8 cellular contexts compared by ENCODE assay signal in genomic region chr4:119025916-119026661, GRCh38.
DNase-seq lines count a peak whose midpoint lies in the region; TF ChIP-seq lines count a peak whose summit lies in the region.

No MANE protein-coding gene starts in this region.

- intact Hi-C loops in activated CD4-positive, alpha-beta memory T cell treated with anti-CD3 and anti-CD28 coated beads for 36 hours (cut with micrococcal nuclease), result no loop called here

- H3F3A ChIP-seq in smooth muscle cell (ENCODE audit: low read depth), result no peaks in the 10 kb centered on the region

- H3K27me3 Mint-ChIP-seq in activated CD4-positive, alpha-beta memory T cell treated with anti-CD3 and anti-CD28 coated beads for 36 hours, result peaks cover 5% of the 10 kb centered on the region

- no peak for TF ChIP-seq CTCF in HL-60 (IDR thresholded peaks at IDR 0.05; ENCODE audit: insufficient read depth, low read length)
- TF ChIP-seq CTCF in hepatocyte (IDR thresholded peaks at IDR 0.05; ENCODE audit: poor library complexity), result no peak
- no peak for TF ChIP-seq CTCF in smooth muscle cell (IDR thresholded peaks at IDR 0.05; ENCODE audit: borderline replicate concordance, insufficient read depth, poor library complexity, severe bottlenecking)

- H3K4me3 ChIP-seq in HL-60 (replicated peaks; ENCODE audit: insufficient read depth, low read length), result 0 out of 2 replicates have a peak overlapping the region, but pooled peaks have one; percentile 14
- H3K4me3 ChIP-seq in hepatocyte, result no peak overlapping the region
- peak overlapping the region; percentile 43 for H3K4me3 ChIP-seq in smooth muscle cell

- no peaks in the 10 kb centered on the region for H3K4me1 Mint-ChIP-seq in activated CD4-positive, alpha-beta memory T cell treated with anti-CD3 and anti-CD28 coated beads for 36 hours (ENCODE audit: low read depth)

- no peak overlapping the region for H2AFZ ChIP-seq in hepatocyte
- peak overlapping the region; percentile 91 for H2AFZ ChIP-seq in smooth muscle cell (ENCODE audit: low read depth)

- no peaks in the 10 kb centered on the region for H3K9me2 ChIP-seq in hepatocyte (replicated peaks; ENCODE audit: insufficient read depth)

- no peaks in the 10 kb centered on the region for H3K9me3 Mint-ChIP-seq in activated CD4-positive, alpha-beta memory T cell treated with anti-CD3 and anti-CD28 coated beads for 36 hours

- WGBS in hepatocyte (ENCODE audit: low lambda C conversion rate, missing lambda C conversion rate), result 53% methylated on average over 4 of the region's 4 CpGs
- WGBS in smooth muscle cell (ENCODE audit: low lambda C conversion rate), result 14% methylated on average over 4 of the region's 4 CpGs

- H3K4me1 ChIP-seq in hepatocyte (ENCODE audit: insufficient read depth) (peaks cover 8% of the 10 kb centered on the region), smooth muscle cell (ENCODE audit: low read depth) (peaks cover 8% of the 10 kb centered on the region)

- H4K20me1 ChIP-seq in hepatocyte (ENCODE audit: insufficient read depth, poor library complexity, severe bottlenecking) (no peaks in the 10 kb centered on the region), smooth muscle cell (ENCODE audit: low read depth) (no peaks in the 10 kb centered on the region)

- peak overlapping the region; percentile 58 for H3K4me2 ChIP-seq in hepatocyte
- H3K4me2 ChIP-seq in smooth muscle cell, result peak overlapping the region; percentile 83

- H3K79me2 ChIP-seq in hepatocyte (no peaks in the 10 kb centered on the region), smooth muscle cell (ENCODE audit: low read depth) (no peaks in the 10 kb centered on the region)

- peak overlapping the region; percentile 93 for H3K9ac ChIP-seq in smooth muscle cell (ENCODE audit: low read depth)

- CTCF ChIA-PET in activated CD4-positive, alpha-beta memory T cell treated with anti-CD3 and anti-CD28 coated beads for 36 hours (lab: Charles Lee), result interaction anchor here (0.7 to 1.5 kb wide), 2 partner anchors 15 to 16 kb away, joined by 3 to 4 read pairs; no protein-coding TSS in a partner anchor

- H3K27ac Mint-ChIP-seq in activated CD4-positive, alpha-beta memory T cell treated with anti-CD3 and anti-CD28 coated beads for 36 hours, result no peak overlapping the region

- H3K27ac ChIP-seq in HL-60 (replicated peaks) (peak overlapping the region; percentile 7), hepatocyte (peak overlapping the region; percentile 91), smooth muscle cell (ENCODE audit: low read depth) (peak overlapping the region; percentile 100)

- H3K27me3 ChIP-seq in HL-60 (ENCODE audit: insufficient read depth, poor library complexity, severe bottlenecking) (no peaks in the 10 kb centered on the region), hepatocyte (no peaks in the 10 kb centered on the region), smooth muscle cell (ENCODE audit: low read depth) (no peaks in the 10 kb centered on the region)

- POLR2A ChIA-PET in activated CD4-positive, alpha-beta memory T cell treated with anti-CD3 and anti-CD28 coated beads for 36 hours (lab: Charles Lee), result no interaction called here

- H3K9me3 ChIP-seq in hepatocyte (ENCODE audit: low read depth) (no peaks in the 10 kb centered on the region), smooth muscle cell (replicated peaks; ENCODE audit: low read depth) (no peaks in the 10 kb centered on the region)

- in situ Hi-C loops in G401 (cut with HindIII; ENCODE audit: low sequenced_read_pairs), result no loop called here

- H3K36me3 ChIP-seq in hepatocyte (replicated peaks; ENCODE audit: insufficient read depth, low read depth) (no peaks in the 10 kb centered on the region), smooth muscle cell (ENCODE audit: low read depth) (no peaks in the 10 kb centered on the region)

- H3K36me3 Mint-ChIP-seq in activated CD4-positive, alpha-beta memory T cell treated with anti-CD3 and anti-CD28 coated beads for 36 hours, result no peaks in the 10 kb centered on the region

- no peak overlapping the region for H3K4me3 Mint-ChIP-seq in activated CD4-positive, alpha-beta memory T cell treated with anti-CD3 and anti-CD28 coated beads for 36 hours

- DNase-seq in HL-60 (ENCODE audit: low read depth in 1 of 2, low spot score in 1 of 2), result peak; percentile 51 to 58
- DNase-seq in amniotic epithelial cell (ENCODE audit: low read depth), result peak; percentile 97
- DNase-seq in hepatocyte (ENCODE audit: low spot score), result peak; percentile 70
- DNase-seq in smooth muscle cell (lab: John Stamatoyannopoulos, UW; ENCODE audit: unreplicated experiment), result no peak
- DNase-seq in G401 (ENCODE audit: low spot score), result no peak
- no peak for DNase-seq in stimulated activated naive CD4-positive, alpha-beta T cell treated with Interleukin-2 at 50 U/mL for 16 hours (lab: John Stamatoyannopoulos, UW)
- DNase-seq in activated CD4-positive, alpha-beta memory T cell treated with anti-CD3 and anti-CD28 coated beads for 36 hours, result no peak
- DNase-seq in foreskin melanocyte, result no peak

Comparison
In these comparisons a context has a peak if more than half of its experiments do, and no peak if none do; other contexts are left out.
1. DNase-seq: peak in HL-60 (2 of 2), amniotic epithelial cell (single experiment) and hepatocyte (single experiment); none in smooth muscle cell (single experiment), G401 (single experiment), stimulated activated naive CD4-positive, alpha-beta T cell treated with Interleukin-2 at 50 U/mL for 16 hours (single experiment), activated CD4-positive, alpha-beta memory T cell treated with anti-CD3 and anti-CD28 coated beads for 36 hours (single experiment) and foreskin melanocyte (single experiment).
2. H3K27ac ChIP-seq: peak in every context shown above with its lines; median percentile 100 in smooth muscle cell; 91 in hepatocyte; 7 in HL-60.